ENCODE assay signal across 1 cellular context in genomic region chr1:24186993-24187790, GRCh38.
TF ChIP-seq lines count a peak whose summit lies in the region.

Gene IFNLR1 (minus strand): TSS chr1:24187289. CDS start chr1:24187248, 41 bp downstream.

TF ChIP-seq in HEK293, 187 proteins besides CTCF, POLR2A, EP300 and RAD21 (continued from another document):
- TF ChIP-seq PRDM10 (tag by site-specific recombination; IDR thresholded peaks at IDR 0.05) (peak; percentile 90), SCRT1 (tag by site-specific recombination; IDR thresholded peaks at IDR 0.05; ENCODE audit: borderline replicate concordance) (no peak), ZNF184 (tag by site-specific recombination; IDR thresholded peaks at IDR 0.05) (no peak), KLF10 (tag by site-specific recombination; IDR thresholded peaks at IDR 0.05) (peak; percentile 81), ZNF658 (tag by site-specific recombination; IDR thresholded peaks at IDR 0.05) (no peak), MZF1 (tag by site-specific recombination; IDR thresholded peaks at IDR 0.05; ENCODE audit: borderline replicate concordance) (no peak), GLI4 (tag by site-specific recombination; IDR thresholded peaks at IDR 0.05) (no peak), ZNF366 (tag by site-specific recombination; conservative IDR thresholded peaks at IDR 0.05) (no peak), HIC1 (tag by site-specific recombination; IDR thresholded peaks at IDR 0.05) (peak; percentile 73), ZNF112 (tag by site-specific recombination; IDR thresholded peaks at IDR 0.05) (no peak), BCL6B (tag by site-specific recombination; IDR thresholded peaks at IDR 0.05) (no peak), ZNF37A (tag by site-specific recombination; IDR thresholded peaks at IDR 0.05) (no peak), ZNF292 (tag by site-specific recombination; IDR thresholded peaks at IDR 0.05; ENCODE audit: borderline replicate concordance, low read depth) (no peak), ELK4 (IDR thresholded peaks at IDR 0.05; ENCODE audit: borderline replicate concordance, low read depth, low read length) (no peak), ZNF114 (tag by site-specific recombination; IDR thresholded peaks at IDR 0.05) (no peak), KLF7 (tag by site-specific recombination; IDR thresholded peaks at IDR 0.05; ENCODE audit: borderline replicate concordance) (no peak), PRDM4 (tag by site-specific recombination; IDR thresholded peaks at IDR 0.05) (peak; percentile 45), ZNF155 (tag by site-specific recombination; IDR thresholded peaks at IDR 0.05) (no peak), ZNF138 (tag by site-specific recombination; IDR thresholded peaks at IDR 0.05; ENCODE audit: borderline replicate concordance) (no peak), ZNF510 (tag by site-specific recombination; IDR thresholded peaks at IDR 0.05; ENCODE audit: insufficient replicate concordance) (no peak), OVOL3 (tag by site-specific recombination; IDR thresholded peaks at IDR 0.05) (0 out of 2 replicates have a peak, but pooled peaks have one; percentile 18), KLF1 (tag by site-specific recombination; IDR thresholded peaks at IDR 0.05) (peak; percentile 45), GLIS2 (tag by site-specific recombination; IDR thresholded peaks at IDR 0.05) (peak; percentile 85; the same call in 1 of the 2 replicates), ZNF501 (tag by site-specific recombination; IDR thresholded peaks at IDR 0.05) (peak; percentile 52), TSHZ1 (tag by site-specific recombination; IDR thresholded peaks at IDR 0.05; ENCODE audit: borderline replicate concordance) (no peak), ZNF221 (tag by site-specific recombination; IDR thresholded peaks at IDR 0.05; ENCODE audit: borderline replicate concordance) (no peak), ZNF16 (tag by site-specific recombination; IDR thresholded peaks at IDR 0.05; ENCODE audit: low read depth) (no peak), ZBTB11 (tag by site-specific recombination; conservative IDR thresholded peaks at IDR 0.05; ENCODE audit: low read depth) (0 out of 2 replicates have a peak, but pooled peaks have one; percentile 16), ZBTB7A (tag by site-specific recombination; IDR thresholded peaks at IDR 0.05; ENCODE audit: low read depth) (no peak), ZNF600 (tag by site-specific recombination; IDR thresholded peaks at IDR 0.05) (peak; percentile 67), ZNF768 (tag by site-specific recombination; IDR thresholded peaks at IDR 0.05) (no peak), ZNF175 (tag by site-specific recombination; IDR thresholded peaks at IDR 0.05) (no peak), ZNF626 (tag by site-specific recombination; IDR thresholded peaks at IDR 0.05) (no peak), HOXA7 (CRISPR knock-in tag; IDR thresholded peaks at IDR 0.05; ENCODE audit: borderline replicate concordance) (no peak)
